Comparison of ENCODE assay signal across 9 cellular contexts in the genomic region with DNA sequence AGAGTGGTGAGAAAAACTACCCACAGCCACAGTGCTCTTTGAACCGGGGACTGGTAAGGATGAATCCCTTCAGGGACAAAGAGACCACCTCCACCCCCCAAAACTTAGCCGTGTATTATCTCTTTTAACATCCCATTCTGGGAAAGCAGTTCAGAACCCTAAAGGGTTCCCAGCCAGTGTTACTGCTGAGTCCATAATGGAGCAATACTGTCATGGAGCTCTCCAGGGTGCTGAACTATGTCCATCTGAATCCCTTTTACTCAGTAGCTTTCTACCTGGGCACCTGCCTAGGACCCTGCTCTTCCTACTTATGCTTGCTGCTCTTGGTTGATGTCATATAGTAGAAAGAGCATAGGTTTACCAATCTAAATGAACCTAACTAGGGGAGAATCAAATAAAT. TPM values are rescaled to one million over a fixed set of nuclear protein-coding genes. Genes with fewer than 3 reads are reported as not detected.
DNase-seq lines count a peak whose midpoint lies in the region; ATAC-seq and TF ChIP-seq lines count a peak whose summit lies in the region.
"Had no signal": no experiment of that assay in that cellular context is flagged by ENCODE, and none has a peak within 500 bp of the region (broad histone marks: within the 10 kb centered on the region; RNA-seq: fewer than 3 reads in every experiment).

No MANE protein-coding gene starts in this region.

- no peak overlapping the region for H2AFZ ChIP-seq in HCT116 (ENCODE audit: low read depth, low read length, poor library complexity, severe bottlenecking)

- TF ChIP-seq RAD21 in HCT116 (IDR thresholded peaks at IDR 0.05; ENCODE audit: low read depth), result no peak

- no peak overlapping the region for H3K9ac ChIP-seq in HCT116 (ENCODE audit: low read length)

- TF ChIP-seq POLR2A in HCT116 (IDR thresholded peaks at IDR 0.05; ENCODE audit: borderline replicate concordance, extremely low read depth, insufficient read depth, insufficient read length), result no peak

- DNase-seq in HCT116 (ENCODE audit: low read depth, low spot score) (no peak), OCI-M2 (lab: John Stamatoyannopoulos, UW; ENCODE audit: unreplicated experiment) (peak; percentile 25), progenitor cell of endocrine pancreas (ENCODE audit: low spot score, unreplicated experiment) (peak; percentile 65), H4 (ENCODE audit: low spot score) (no peak), cardiac septum (ENCODE audit: low spot score) (no peak), right cardiac atrium (no peak)
- peak; percentile 14 for DNase-seq in effector CD4-positive, alpha-beta T cell
- DNase-seq in activated effector memory CD4-positive, alpha-beta T cell treated with Interleukin-2 at 50 U/mL for 16 hours, result no peak

- CTCF ChIA-PET in HCT116 (lab: Charles Lee), result no interaction called here

- no peaks in the 10 kb centered on the region for H3K79me2 ChIP-seq in HCT116 (ENCODE audit: insufficient read depth, low read length)

- H3K4me1 ChIP-seq in HCT116 (ENCODE audit: control insufficient read depth in 1 of 2, insufficient read depth in 2 of 2, low read length in 2 of 2), result no peaks in the 10 kb centered on the region
- no peaks in the 10 kb centered on the region for H3K4me1 ChIP-seq in right cardiac atrium (ENCODE audit: control insufficient read depth, insufficient read depth, low read length)

- no peak overlapping the region for H3K4me2 ChIP-seq in HCT116 (ENCODE audit: low read length)

- no TSS peak for BruUV-seq in HCT116 (replicated peaks; lab: Mats Ljungman, UMichigan)

- no peaks in the 10 kb centered on the region for H3K4me1 Mint-ChIP-seq in progenitor cell of endocrine pancreas (ENCODE audit: low read depth)

- H3K27me3 Mint-ChIP-seq in progenitor cell of endocrine pancreas, result peaks cover 18% of the 10 kb centered on the region

- H3K36me3 Mint-ChIP-seq in progenitor cell of endocrine pancreas (ENCODE audit: insufficient read depth), result no peaks in the 10 kb centered on the region

- H4K20me1 ChIP-seq in HCT116 (ENCODE audit: insufficient read depth), result no peaks in the 10 kb centered on the region

- no peak overlapping the region for H3K27ac ChIP-seq in HCT116 (ENCODE audit: low read depth, low read length)
- H3K27ac ChIP-seq in right cardiac atrium (ENCODE audit: low read length), result no peak overlapping the region

- POLR2A ChIA-PET in HCT116 (lab: Charles Lee), result no interaction called here

- H3K27me3 ChIP-seq in HCT116 (ENCODE audit: insufficient read depth, low read length) (peaks cover 5% of the 10 kb centered on the region), right cardiac atrium (ENCODE audit: control insufficient read depth, insufficient read depth) (no peaks in the 10 kb centered on the region)

- no peak overlapping the region for H3K27ac Mint-ChIP-seq in progenitor cell of endocrine pancreas
- H3K27ac Mint-ChIP-seq: T-helper 1 cell treated with Interleukin-12 subunit alpha and Interleukin-12 subunit beta and Interleukin-4 antibody, amounts not matched to agents 30 μg/mL and 1 μg/mL, for 36 hours had no signal

- TF ChIP-seq CTCF in HCT116 (IDR thresholded peaks at IDR 0.05 in 2 of 3, conservative IDR thresholded peaks at IDR 0.05 in 1 of 3; ENCODE audit: borderline replicate concordance in 1 of 3, insufficient read depth in 1 of 3, low read depth in 2 of 3, low read length in 2 of 3) (no peak), progenitor cell of endocrine pancreas (IDR thresholded peaks at IDR 0.05; ENCODE audit: unreplicated experiment) (no peak)

- ATAC-seq in HCT116 (no peak), right cardiac atrium (no peak)

- H3K9me3 ChIP-seq in HCT116 (ENCODE audit: control insufficient read depth in 1 of 2, insufficient read depth in 1 of 2, low read depth in 1 of 2, low read length in 2 of 2) (no peaks in the 10 kb centered on the region), right cardiac atrium (ENCODE audit: control insufficient read depth, low read length) (no peaks in the 10 kb centered on the region)

- H3K36me3 ChIP-seq in HCT116 (ENCODE audit: control insufficient read depth in 1 of 2, insufficient read depth in 2 of 2, low read length in 2 of 2), result no peaks in the 10 kb centered on the region

- H3K9me3 Mint-ChIP-seq in progenitor cell of endocrine pancreas (ENCODE audit: low read depth), result no peaks in the 10 kb centered on the region
- H3K9me3 Mint-ChIP-seq: T-helper 1 cell treated with Interleukin-12 subunit alpha and Interleukin-12 subunit beta and Interleukin-4 antibody, amounts not matched to agents 30 μg/mL and 1 μg/mL, for 36 hours had no signal

- H3K4me3 ChIP-seq in HCT116 (replicated peaks in 1 of 2; ENCODE audit: low read depth in 1 of 2, low read length in 2 of 2) (no peak overlapping the region), right cardiac atrium (ENCODE audit: low read length) (no peak overlapping the region)

- WGBS in right cardiac atrium, result 25% methylated on average over 2 of the region's 2 CpGs

- H3K9me2 ChIP-seq in HCT116 (ENCODE audit: insufficient read depth), result no peaks in the 10 kb centered on the region

- intact Hi-C loops in HCT116 (cut with micrococcal nuclease) (no loop called here), cardiac septum (cut with DNase I) (no loop called here), right cardiac atrium (cut with DNase I) (no loop called here)

- no peak overlapping the region for H3K4me3 Mint-ChIP-seq in progenitor cell of endocrine pancreas (ENCODE audit: low read depth)
- H3K4me3 Mint-ChIP-seq: T-helper 1 cell treated with Interleukin-12 subunit alpha and Interleukin-12 subunit beta and Interleukin-4 antibody, amounts not matched to agents 30 μg/mL and 1 μg/mL, for 36 hours had no signal

- RAD21 ChIA-PET in HCT116 (lab: Charles Lee; ENCODE audit: low non-redundant PET in 1 of 2, low total read pairs in 2 of 2, uncharacterized antibody in 2 of 2, unreplicated experiment in 2 of 2), result no interaction called here

TF ChIP-seq in HCT116, 20 proteins besides CTCF, POLR2A, EP300 and RAD21:
- TF ChIP-seq SP1 (IDR thresholded peaks at IDR 0.05; ENCODE audit: low read depth) (no peak), ZBTB33 (IDR thresholded peaks at IDR 0.05; ENCODE audit: extremely low read depth, insufficient replicate concordance, low read length) (no peak), REST (IDR thresholded peaks at IDR 0.05; ENCODE audit: low read depth) (peak; percentile 91)

RNA-seq across cellular contexts. Expression of gene SAYSD1, which starts 22.2 kb away (rescaled TPM):
- total RNA-seq in HCT116 (2021; ENCODE audit: unreplicated experiment), result 10.1 TPM
- 4.0 and 5.4 TPM in 2 replicates for polyA plus RNA-seq in HCT116 (2012)
- 17.4 and 19.7 TPM in 2 replicates for total RNA-seq in progenitor cell of endocrine pancreas
- total RNA-seq in H4 (2014; rRNA removed; shearing (Covaris generic)), result 15.0 and 27.4 TPM in 2 replicates
- 6.7 TPM for total RNA-seq in cardiac septum
- 10 to 100 TPM in 2 of 4 donors, 1 to 10 TPM in 2; 8.3 to 11.7 (median 9.9) TPM for total RNA-seq in right cardiac atrium
- polyA plus RNA-seq in right cardiac atrium, result 12.6 TPM

Comparison
In these comparisons a context has a peak if more than half of its experiments do, and no peak if none do; other contexts are left out.
1. DNase-seq: peak in OCI-M2 (single experiment), effector CD4-positive, alpha-beta T cell (single experiment) and progenitor cell of endocrine pancreas (single experiment); none in HCT116 (single experiment), H4 (single experiment), activated effector memory CD4-positive, alpha-beta T cell treated with Interleukin-2 at 50 U/mL for 16 hours (single experiment), cardiac septum (single experiment) and right cardiac atrium (0 of 3).